In genomic region chr11:35242843-35243242, GRCh38 we compare ENCODE assay signal across 22 cellular contexts.
A peak's percentile ranks its signal among the peaks of the same experiment; 100 is the strongest.
DNase-seq lines count a peak whose midpoint lies in the region; ATAC-seq and TF ChIP-seq lines count a peak whose summit lies in the region.
"Had no signal": no experiment of that assay in that cellular context is flagged by ENCODE, and none has a peak within 500 bp of the region (broad histone marks: within the 10 kb centered on the region; RNA-seq: fewer than 3 reads in every experiment).

No MANE protein-coding gene starts in this region.

- peaks cover 73 to 87% (median 84%) of the 10 kb centered on the region in 3 donors for H3K4me1 Mint-ChIP-seq in CD8-positive, alpha-beta memory T cell
- peaks cover 83% of the 10 kb centered on the region for H3K4me1 Mint-ChIP-seq in activated naive CD8-positive, alpha-beta T cell treated with anti-CD3 and anti-CD28 coated beads for 36 hours
- H3K4me1 Mint-ChIP-seq in stimulated activated memory B cell treated with anti-CD40 and anti-IgM and Interleukin-4, amounts not matched to agents 10 μg/mL and 1 μg/mL and 100 μg/mL, for 72 hours: peaks cover 16% of the 10 kb centered on the region

- peaks cover 0 to 2% (median 0%) of the 10 kb centered on the region in 3 donors for H3K36me3 Mint-ChIP-seq in CD8-positive, alpha-beta memory T cell
- peaks cover 13% of the 10 kb centered on the region for H3K36me3 Mint-ChIP-seq in activated naive CD8-positive, alpha-beta T cell treated with anti-CD3 and anti-CD28 coated beads for 36 hours
- H3K36me3 Mint-ChIP-seq in stimulated activated memory B cell treated with anti-CD40 and anti-IgM and Interleukin-4, amounts not matched to agents 10 μg/mL and 1 μg/mL and 100 μg/mL, for 72 hours: no peaks in the 10 kb centered on the region
- H3K36me3 Mint-ChIP-seq: neural progenitor cell had no signal

- no peak overlapping the region for H2AFZ ChIP-seq in osteoblast (ENCODE audit: low read length)
- H2AFZ ChIP-seq: hepatocyte, neural progenitor cell had no signal

- peak overlapping the region in 5 of 7 donors; percentile 5 to 53 (median 24) for H3K4me3 Mint-ChIP-seq in CD8-positive, alpha-beta memory T cell
- H3K4me3 Mint-ChIP-seq in activated naive CD8-positive, alpha-beta T cell treated with anti-CD3 and anti-CD28 coated beads for 36 hours: no peak overlapping the region
- H3K4me3 Mint-ChIP-seq in stimulated activated memory B cell treated with anti-CD40 and anti-IgM and Interleukin-4, amounts not matched to agents 10 μg/mL and 1 μg/mL and 100 μg/mL, for 72 hours: no peak overlapping the region
- H3K4me3 Mint-ChIP-seq: activated CD4-positive, alpha-beta T cell treated with anti-CD3 and anti-CD28 coated beads, Interleukin-2, amount 10 ng/mL, durations not matched to agents 7 days and 5 days; neural progenitor cell had no signal

- H3K27me3 Mint-ChIP-seq in CD8-positive, alpha-beta memory T cell: no peaks in the 10 kb centered on the region
- peaks cover 3% of the 10 kb centered on the region for H3K27me3 Mint-ChIP-seq in activated naive CD8-positive, alpha-beta T cell treated with anti-CD3 and anti-CD28 coated beads for 36 hours
- H3K27me3 Mint-ChIP-seq in stimulated activated memory B cell treated with anti-CD40 and anti-IgM and Interleukin-4, amounts not matched to agents 10 μg/mL and 1 μg/mL and 100 μg/mL, for 72 hours: no peaks in the 10 kb centered on the region

- H3K36me3 ChIP-seq in CD8-positive, alpha-beta memory T cell (ENCODE audit: insufficient read depth, low read length): no peaks in the 10 kb centered on the region
- no peaks in the 10 kb centered on the region for H3K36me3 ChIP-seq in osteoblast (ENCODE audit: insufficient read depth, low read length)
- H3K36me3 ChIP-seq: neural progenitor cell, prostate gland, tibial artery had no signal

- POLR2A ChIA-PET in CD8-positive, alpha-beta memory T cell (lab: Charles Lee): no interaction called here

- H3K9me3 Mint-ChIP-seq in CD8-positive, alpha-beta memory T cell: no peaks in the 10 kb centered on the region
- peaks cover 12% of the 10 kb centered on the region for H3K9me3 Mint-ChIP-seq in activated naive CD8-positive, alpha-beta T cell treated with anti-CD3 and anti-CD28 coated beads for 36 hours
- no peaks in the 10 kb centered on the region for H3K9me3 Mint-ChIP-seq in stimulated activated memory B cell treated with anti-CD40 and anti-IgM and Interleukin-4, amounts not matched to agents 10 μg/mL and 1 μg/mL and 100 μg/mL, for 72 hours
- H3K9me3 Mint-ChIP-seq: neural progenitor cell had no signal

- H3K4me3 ChIP-seq in CD8-positive, alpha-beta memory T cell (ENCODE audit: low read length): no peak overlapping the region
- H3K4me3 ChIP-seq in Jurkat, Clone E6-1 (ENCODE audit: low read length): no peak overlapping the region
- no peak overlapping the region for H3K4me3 ChIP-seq in osteoblast (ENCODE audit: insufficient read depth, low read length)
- H3K4me3 ChIP-seq: hepatocyte, neural progenitor cell, prostate gland, skin epidermis, tibial artery had no signal

- CTCF ChIA-PET in CD8-positive, alpha-beta memory T cell (lab: Charles Lee): interaction anchor here (1.1 kb wide), 1 partner anchor 63 kb away, joined by 4 read pairs; no protein-coding TSS in a partner anchor

- ATAC-seq in stimulated activated memory B cell treated with anti-CD40 and anti-IgM and Interleukin-4, amounts not matched to agents 10 μg/mL and 1 μg/mL and 100 μg/mL, for 72 hours: no peak
- ATAC-seq: foreskin keratinocyte had no signal

- no peaks in the 10 kb centered on the region for H4K20me1 ChIP-seq in osteoblast (ENCODE audit: insufficient read depth, low read length)

- peak overlapping the region; percentile 12 to 94 (median 87) for H3K27ac Mint-ChIP-seq in CD8-positive, alpha-beta memory T cell
- peak overlapping the region; percentile 78 for H3K27ac Mint-ChIP-seq in activated naive CD8-positive, alpha-beta T cell treated with anti-CD3 and anti-CD28 coated beads for 36 hours
- no peak overlapping the region for H3K27ac Mint-ChIP-seq in stimulated activated memory B cell treated with anti-CD40 and anti-IgM and Interleukin-4, amounts not matched to agents 10 μg/mL and 1 μg/mL and 100 μg/mL, for 72 hours
- H3K27ac Mint-ChIP-seq: activated CD4-positive, alpha-beta T cell treated with anti-CD3 and anti-CD28 coated beads, Interleukin-2, amount 10 ng/mL, durations not matched to agents 7 days and 5 days; neural progenitor cell had no signal

- no peaks in the 10 kb centered on the region for H3K9me3 ChIP-seq in CD8-positive, alpha-beta memory T cell (ENCODE audit: low read length)
- H3K9me3 ChIP-seq in osteoblast (ENCODE audit: low read depth, low read length): no peaks in the 10 kb centered on the region
- H3K9me3 ChIP-seq: prostate gland, tibial artery had no signal

- H3K4me2 ChIP-seq in osteoblast (ENCODE audit: insufficient read depth, low read length): no peak overlapping the region
- H3K4me2 ChIP-seq: hepatocyte, neural progenitor cell had no signal

- H3K4me1 ChIP-seq in CD8-positive, alpha-beta memory T cell (ENCODE audit: insufficient read depth, low read length): peaks cover 55% of the 10 kb centered on the region
- peaks cover 8% of the 10 kb centered on the region for H3K4me1 ChIP-seq in osteoblast (ENCODE audit: insufficient read depth, low read length)
- H3K4me1 ChIP-seq: foreskin keratinocyte, prostate gland had no signal

- H3K79me2 ChIP-seq in osteoblast (ENCODE audit: insufficient read depth, low read length): no peaks in the 10 kb centered on the region
- H3K79me2 ChIP-seq: hepatocyte had no signal

- H3K27ac ChIP-seq in CD8-positive, alpha-beta memory T cell (ENCODE audit: low read depth, low read length): no peak overlapping the region
- H3K27ac ChIP-seq in osteoblast (ENCODE audit: low read depth, low read length): peak overlapping the region; percentile 59
- H3K27ac ChIP-seq: foreskin keratinocyte, hepatocyte, neural progenitor cell, prostate gland, tibial artery had no signal

- peak in 2 of 5 donors; percentile 31 to 46 for DNase-seq in CD8-positive, alpha-beta memory T cell
- DNase-seq in Jurkat, Clone E6-1 (ENCODE audit: low read depth, low spot score): peak; percentile 39
- no peak for DNase-seq in activated naive CD8-positive, alpha-beta T cell treated with anti-CD3 and anti-CD28 coated beads for 36 hours
- DNase-seq in osteoblast (ENCODE audit: insufficient read length, low spot score, missing footprints): no peak
- no peak for DNase-seq in foreskin melanocyte
- DNase-seq in NCI-H2196 treated with DMSO at 0.1 percent for 48 hours (lab: John Stamatoyannopoulos, UW; ENCODE audit: unreplicated experiment): no peak
- DNase-seq: activated CD4-positive, alpha-beta T cell treated with anti-CD3 and anti-CD28 coated beads, Interleukin-2, amount 10 ng/mL, durations not matched to agents 7 days and 5 days; activated CD8-positive, alpha-beta memory T cell treated with anti-CD3 and anti-CD28 coated beads, Interleukin-2, amount 50 U/mL, for 48 hours; activated effector memory CD4-positive, alpha-beta T cell treated with anti-CD3 and anti-CD28 coated beads, Interleukin-2, amount 50 U/mL, for 16 hours; foreskin keratinocyte; midbrain; NCI-H1694; NCI-H2171 treated with DMSO at 0.1 percent for 48 hours; NCI-H526; Right ventricle myocardium superior; stimulated activated naive CD4-positive, alpha-beta T cell treated with Interleukin-2 at 50 U/mL for 16 hours; tibial artery had no signal

- no peak for TF ChIP-seq CTCF in osteoblast (IDR thresholded peaks at IDR 0.05; ENCODE audit: extremely low read depth, low read depth, low read length)

- no peaks in the 10 kb centered on the region for H3K27me3 ChIP-seq in CD8-positive, alpha-beta memory T cell (ENCODE audit: insufficient read depth, low read length, poor library complexity, severe bottlenecking)
- H3K27me3 ChIP-seq in osteoblast (ENCODE audit: insufficient read depth, low read length): no peaks in the 10 kb centered on the region
- H3K27me3 ChIP-seq: foreskin keratinocyte, hepatocyte, neural progenitor cell, tibial artery had no signal

Comparison
In these comparisons a context has a peak if more than half of its experiments do, and no peak if none do; other contexts are left out.
1. H3K4me3 Mint-ChIP-seq: peak in CD8-positive, alpha-beta memory T cell (5 of 7); none in activated naive CD8-positive, alpha-beta T cell treated with anti-CD3 and anti-CD28 coated beads for 36 hours (single experiment) and stimulated activated memory B cell treated with anti-CD40 and anti-IgM and Interleukin-4, amounts not matched to agents 10 μg/mL and 1 μg/mL and 100 μg/mL, for 72 hours (single experiment).